8 cellular contexts compared by ENCODE assay signal in the genomic region with DNA sequence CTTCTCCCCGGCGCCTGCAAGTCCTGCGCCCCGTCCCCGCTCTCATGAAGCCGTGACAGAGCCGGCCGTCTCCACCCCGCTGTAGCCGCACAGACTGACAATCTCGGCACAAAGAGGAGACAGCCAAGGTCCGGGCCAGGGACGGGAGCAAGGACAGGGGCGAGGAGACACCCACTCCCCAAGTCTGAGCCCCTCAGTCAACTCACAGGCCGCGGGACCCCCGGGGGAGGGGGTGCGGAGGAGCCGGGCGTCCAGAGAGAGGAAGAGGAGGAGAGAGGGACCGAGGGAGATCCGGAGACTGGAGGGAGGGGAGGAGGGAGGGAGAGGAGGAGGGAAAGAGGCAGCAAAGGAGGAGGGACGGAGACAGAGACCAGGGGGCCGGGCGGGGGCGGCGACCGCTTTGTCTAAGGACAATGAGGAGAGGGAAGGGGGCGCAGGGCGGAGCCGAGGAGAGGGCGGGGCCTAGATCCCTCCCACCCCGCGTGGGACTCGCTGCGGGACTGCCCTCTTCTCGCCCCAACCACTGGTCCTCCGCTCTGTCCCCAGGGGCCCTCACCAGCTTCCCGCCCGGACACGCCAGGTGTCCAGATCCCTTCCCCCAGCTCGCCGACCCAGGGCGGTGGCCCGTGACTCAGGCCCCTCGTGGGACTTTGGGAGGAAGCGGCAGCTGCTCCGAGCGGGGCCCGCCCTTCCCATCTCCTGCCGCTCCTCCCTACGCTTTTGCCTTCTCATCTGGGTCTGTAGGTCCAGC. TPM values are rescaled to one million over a fixed set of nuclear protein-coding genes. Genes with fewer than 3 reads are reported as not detected.
DNase-seq lines count a peak whose midpoint lies in the region; ATAC-seq, FAIRE-seq and TF ChIP-seq lines count a peak whose summit lies in the region.

No MANE protein-coding gene starts in this region.

- peak overlapping the region; percentile 92 for H3K4me3 Mint-ChIP-seq in activated B cell treated with CpG ODN at 0.5 μM for 24 hours

- POLR2A ChIA-PET in activated B cell treated with CpG ODN at 0.5 μM for 24 hours (lab: Charles Lee) = interaction anchor here (0.6 to 8.2 kb wide), 9 partner anchors 8 to 197 kb away, joined by 3 to 262 read pairs (median 6); a partner anchor contains a TSS

- CTCF ChIA-PET in activated B cell treated with CpG ODN at 0.5 μM for 24 hours (lab: Charles Lee) = interaction anchor here (1.8 to 6.1 kb wide), 4 partner anchors 7 to 35 kb away, joined by 5 to 58 read pairs (median 26); a partner anchor contains a TSS

- no peaks in the 10 kb centered on the region for H3K9me3 Mint-ChIP-seq in activated B cell treated with CpG ODN at 0.5 μM for 24 hours

- H3K9me3 ChIP-seq in kidney (ENCODE audit: control insufficient read depth in 1 of 2, low read length in 2 of 2) = no peaks in the 10 kb centered on the region

- no peaks in the 10 kb centered on the region for H3K36me3 ChIP-seq in kidney (ENCODE audit: control insufficient read depth in 1 of 2, insufficient read depth in 2 of 2, low read length in 2 of 2)

- intact Hi-C loops in activated B cell treated with CpG ODN at 0.5 μM for 24 hours (cut with micrococcal nuclease) = loop anchor here (1.0 to 10.0 kb wide), 3 partner anchors 14 to 878 kb away; a partner anchor contains a TSS
- intact Hi-C loops in kidney (cut with DNase I) = no loop called here

- H3K27me3 Mint-ChIP-seq in activated B cell treated with CpG ODN at 0.5 μM for 24 hours = no peaks in the 10 kb centered on the region

- peak overlapping the region; percentile 56 to 94 for H3K9ac ChIP-seq in kidney (ENCODE audit: low read length in 2 of 2)

- H3K4me1 Mint-ChIP-seq in activated B cell treated with CpG ODN at 0.5 μM for 24 hours = peaks cover 78% of the 10 kb centered on the region

- peak overlapping the region; percentile 99 for H3K27ac Mint-ChIP-seq in activated B cell treated with CpG ODN at 0.5 μM for 24 hours

- ATAC-seq in GM18520 (IDR thresholded peaks at IDR 0.05; ENCODE audit: unreplicated experiment) (peak; percentile 42), HG03135 (IDR thresholded peaks at IDR 0.05; ENCODE audit: unreplicated experiment) (peak; percentile 43), activated B cell treated with CpG ODN at 0.5 μM for 24 hours (ENCODE audit: low read depth) (peak; percentile 56)

- FAIRE-seq in kidney (lab: Jason Lieb, UNC) = no peak

- H3K4me3 ChIP-seq in kidney (ENCODE audit: low read length in 2 of 2) = peak overlapping the region; percentile 69 to 77

- no peak for TF ChIP-seq CTCF in activated B cell treated with CpG ODN at 0.5 μM for 24 hours (IDR thresholded peaks at IDR 0.05)
- no peak for TF ChIP-seq CTCF in kidney (IDR thresholded peaks at IDR 0.05; ENCODE audit: borderline replicate concordance, extremely low read depth, insufficient read depth)

- H3K4me1 ChIP-seq in kidney (ENCODE audit: control insufficient read depth in 1 of 2, insufficient read depth in 1 of 2, low read depth in 1 of 2, low read length in 2 of 2) = peaks cover 24 to 26% of the 10 kb centered on the region in 2 donors

- H3K27ac ChIP-seq in kidney (ENCODE audit: low read depth in 2 of 2, low read length in 2 of 2) = peak overlapping the region; percentile 97 to 98

- DNase-seq in 8988T (peak; percentile 60), NCI-H2196 treated with DMSO at 0.1 percent for 48 hours (lab: John Stamatoyannopoulos, UW; ENCODE audit: unreplicated experiment) (peak; percentile 58), activated B cell treated with CpG ODN at 0.5 μM for 24 hours (peak; percentile 82), kidney (peak; percentile 98)
- DNase-seq in central memory CD4-positive, alpha-beta T cell = peak; percentile 49
- peak; percentile 76 to 86 (median 78) for DNase-seq in stimulated activated CD4-positive, alpha-beta T cell treated with anti-CD3 and anti-CD28 coated beads, Interleukin-12 subunit alpha, Interleukin-12 subunit beta, amount 100 ng/mL, for 48 hours (ENCODE audit: low read depth in 2 of 3, low spot score in 1 of 3)

- H3K36me3 Mint-ChIP-seq in activated B cell treated with CpG ODN at 0.5 μM for 24 hours (ENCODE audit: low read depth) = peaks cover 38% of the 10 kb centered on the region

RNA-seq across cellular contexts. Expression of a gene that starts 0.6 kb away (rescaled TPM):
- total RNA-seq in activated B cell treated with CpG ODN at 0.5 μM for 24 hours (96.8 and 104 TPM in 2 replicates), kidney (51.9 TPM)
- polyA plus RNA-seq in kidney (ENCODE audit: insufficient read depth, low read depth, low replicate concordance) = 17.1 TPM

RNA-seq across cellular contexts. Expression of a gene that starts 3.7 kb away (rescaled TPM):
- total RNA-seq in activated B cell treated with CpG ODN at 0.5 μM for 24 hours = 17.4 and 17.8 TPM in 2 replicates
- total RNA-seq in kidney = 14.2 TPM
- 14.2 TPM for polyA plus RNA-seq in kidney (ENCODE audit: insufficient read depth, low read depth, low replicate concordance)

RNA-seq across cellular contexts. Expression of a gene that starts 14.3 kb away (rescaled TPM):
- 42.3 and 50.4 TPM in 2 replicates for total RNA-seq in activated B cell treated with CpG ODN at 0.5 μM for 24 hours
- 30.5 TPM for total RNA-seq in kidney
- polyA plus RNA-seq in kidney (ENCODE audit: insufficient read depth, low read depth, low replicate concordance) = 26.7 TPM

RNA-seq across cellular contexts. Expression of a gene that starts 30.0 kb away (rescaled TPM):
- total RNA-seq in activated B cell treated with CpG ODN at 0.5 μM for 24 hours = 62.4 and 65.6 TPM in 2 replicates
- 47.9 TPM for total RNA-seq in kidney
- 9.5 TPM for polyA plus RNA-seq in kidney (ENCODE audit: insufficient read depth, low read depth, low replicate concordance)

RNA-seq across cellular contexts. Expression of a gene that starts 33.1 kb away (rescaled TPM):
- 700 and 725 TPM in 2 replicates for total RNA-seq in activated B cell treated with CpG ODN at 0.5 μM for 24 hours
- 295 TPM for total RNA-seq in kidney
- polyA plus RNA-seq in kidney (ENCODE audit: insufficient read depth, low read depth, low replicate concordance) = 197 TPM

Comparison
In these comparisons a context has a peak if more than half of its experiments do, and no peak if none do; other contexts are left out.
1. Peak in every context shown above with its lines: DNase-seq, ATAC-seq, H3K4me3 ChIP-seq and H3K27ac ChIP-seq.